Comparison of ENCODE assay signal across 1 cellular context in genomic region chr19:23409392-23410048, GRCh38.
TF ChIP-seq lines count a peak whose summit lies in the region.

No MANE protein-coding gene starts in this region.

TF ChIP-seq in HepG2, 621 proteins besides CTCF, POLR2A, EP300 and RAD21:
- TF ChIP-seq RERE (CRISPR knock-in tag; IDR thresholded peaks at IDR 0.05; ENCODE audit: low read depth) (no peak), ZNF678 (CRISPR knock-in tag; IDR thresholded peaks at IDR 0.05) (no peak), ZMYM4 (CRISPR knock-in tag; IDR thresholded peaks at IDR 0.05) (no peak), DPF2 (CRISPR knock-in tag; IDR thresholded peaks at IDR 0.05; ENCODE audit: borderline replicate concordance, low read depth) (no peak), ZHX1 (CRISPR knock-in tag; IDR thresholded peaks at IDR 0.05; ENCODE audit: low read depth) (no peak), BCL6 (CRISPR knock-in tag; IDR thresholded peaks at IDR 0.05) (no peak), ZBTB33 (CRISPR knock-in tag; IDR thresholded peaks at IDR 0.05) (peak; percentile 62; the same call in 1 of the 2 replicates), NPAS2 (CRISPR knock-in tag; IDR thresholded peaks at IDR 0.05; ENCODE audit: borderline replicate concordance) (no peak)
TF ChIP-seq in HepG2: peak in this region for 1.
